20 cellular contexts compared by ENCODE assay signal in genomic region chr22:25077056-25077455, GRCh38.
A peak's percentile ranks its signal among the peaks of the same experiment; 100 is the strongest.
DNase-seq lines count a peak whose midpoint lies in the region; ATAC-seq and TF ChIP-seq lines count a peak whose summit lies in the region.
"Had no signal": no experiment of that assay in that cellular context is flagged by ENCODE, and none has a peak within 500 bp of the region (broad histone marks: within the 10 kb centered on the region; RNA-seq: fewer than 3 reads in every experiment).

No MANE protein-coding gene starts in this region.

- no peak for TF ChIP-seq CTCF in mammary epithelial cell (conservative IDR thresholded peaks at IDR 0.05 in 1 of 2, IDR thresholded peaks at IDR 0.05 in 1 of 2; ENCODE audit: extremely low read depth in 1 of 2, insufficient read depth in 1 of 2, low read depth in 1 of 2, low read length in 2 of 2)

- H3K9me3 Mint-ChIP-seq in stimulated activated naive CD8-positive, alpha-beta T cell treated with anti-CD3 and anti-CD28 coated beads, Interleukin-15, Interleukin-2, amounts not matched to agents 100 ng/mL and 50 ng/mL, for 24 hours, result no peaks in the 10 kb centered on the region
- H3K9me3 Mint-ChIP-seq in activated T-helper 17 cell treated with anti-CD3 and anti-CD28 coated beads, Interleukin-2, amount 50 U/mL, for 72 hours, result no peaks in the 10 kb centered on the region
- no peaks in the 10 kb centered on the region for H3K9me3 Mint-ChIP-seq in naive thymus-derived CD4-positive, alpha-beta T cell
- H3K9me3 Mint-ChIP-seq: mesothelial cell of epicardium, neural crest cell had no signal

- no peaks in the 10 kb centered on the region for H3K9me3 ChIP-seq in naive thymus-derived CD4-positive, alpha-beta T cell (ENCODE audit: control insufficient read depth in 2 of 3, low read length in 3 of 3)
- no peaks in the 10 kb centered on the region for H3K9me3 ChIP-seq in mammary epithelial cell (replicated peaks; ENCODE audit: insufficient read depth, low read length)
- H3K9me3 ChIP-seq: heart left ventricle had no signal

- H4K20me1 ChIP-seq in mammary epithelial cell (ENCODE audit: insufficient read depth, low read length), result no peaks in the 10 kb centered on the region

- no peaks in the 10 kb centered on the region for H3K36me3 Mint-ChIP-seq in stimulated activated naive CD8-positive, alpha-beta T cell treated with anti-CD3 and anti-CD28 coated beads, Interleukin-15, Interleukin-2, amounts not matched to agents 100 ng/mL and 50 ng/mL, for 24 hours (ENCODE audit: low read depth)
- H3K36me3 Mint-ChIP-seq in activated T-helper 17 cell treated with anti-CD3 and anti-CD28 coated beads, Interleukin-2, amount 50 U/mL, for 72 hours (ENCODE audit: low read depth), result no peaks in the 10 kb centered on the region
- peaks cover 0 to 16% (median 0%) of the 10 kb centered on the region in 5 donors for H3K36me3 Mint-ChIP-seq in naive thymus-derived CD4-positive, alpha-beta T cell
- H3K36me3 Mint-ChIP-seq: mesothelial cell of epicardium had no signal

- H3K4me3 Mint-ChIP-seq in stimulated activated naive CD8-positive, alpha-beta T cell treated with anti-CD3 and anti-CD28 coated beads, Interleukin-15, Interleukin-2, amounts not matched to agents 100 ng/mL and 50 ng/mL, for 24 hours, result peak overlapping the region; percentile 42
- H3K4me3 Mint-ChIP-seq in activated T-helper 17 cell treated with anti-CD3 and anti-CD28 coated beads, Interleukin-2, amount 50 U/mL, for 72 hours, result peak overlapping the region; percentile 77
- peak overlapping the region in 4 of 10 donors; percentile 8 to 66 (median 33) for H3K4me3 Mint-ChIP-seq in naive thymus-derived CD4-positive, alpha-beta T cell
- H3K4me3 Mint-ChIP-seq: mesothelial cell of epicardium, neural crest cell had no signal

- no TSS peak for BruUV-seq in mammary epithelial cell (replicated peaks; lab: Mats Ljungman, UMichigan)

- dilution Hi-C loops in mammary epithelial cell (cut with HindIII; ENCODE audit: low sequenced_read_pairs), result loop anchor here (5.0 to 10.0 kb wide), 3 partner anchors 35 to 118 kb away; partner anchors contain the start of gene CRYBB3

- POLR2A ChIA-PET in naive thymus-derived CD4-positive, alpha-beta T cell (lab: Charles Lee), result interaction anchor here (1.2 to 7.7 kb wide), 3 partner anchors 8 to 15 kb away, joined by 4 to 61 read pairs (median 9); no protein-coding TSS in a partner anchor

- no peak for ATAC-seq in stimulated activated naive CD8-positive, alpha-beta T cell treated with anti-CD3 and anti-CD28 coated beads, Interleukin-15, Interleukin-2, amounts not matched to agents 100 U/mL and 50 U/mL, for 24 hours
- no peak for ATAC-seq in activated T-helper 17 cell treated with anti-CD3 and anti-CD28 coated beads, Interleukin-2, amount 50 U/mL, for 72 hours (replicated peaks)
- no peak for ATAC-seq in naive thymus-derived CD4-positive, alpha-beta T cell
- no peak for ATAC-seq in HG03457 (IDR thresholded peaks at IDR 0.05; ENCODE audit: unreplicated experiment)
- ATAC-seq in HG02642 (IDR thresholded peaks at IDR 0.05; ENCODE audit: poor library complexity, unreplicated experiment), result no peak
- ATAC-seq: HCT116, left colon had no signal

- CTCF ChIA-PET in naive thymus-derived CD4-positive, alpha-beta T cell (lab: Charles Lee), result interaction anchor here (0.6 to 5.8 kb wide), 7 partner anchors 7 to 95 kb away, joined by 3 to 49 read pairs (median 4); no protein-coding TSS in a partner anchor
- CTCF ChIA-PET in mammary epithelial cell (lab: Charles Lee; ENCODE audit: low non-redundant PET), result interaction anchor here (0.6 kb wide), 1 partner anchor 21 kb away, joined by 3 read pairs; no protein-coding TSS in a partner anchor

- peak overlapping the region; percentile 78 for H3K27ac Mint-ChIP-seq in stimulated activated naive CD8-positive, alpha-beta T cell treated with anti-CD3 and anti-CD28 coated beads, Interleukin-15, Interleukin-2, amounts not matched to agents 100 ng/mL and 50 ng/mL, for 24 hours
- peak overlapping the region; percentile 84 for H3K27ac Mint-ChIP-seq in activated T-helper 17 cell treated with anti-CD3 and anti-CD28 coated beads, Interleukin-2, amount 50 U/mL, for 72 hours
- H3K27ac Mint-ChIP-seq in naive thymus-derived CD4-positive, alpha-beta T cell, result peak overlapping the region; percentile 3 to 79 (median 43)
- H3K27ac Mint-ChIP-seq: mesothelial cell of epicardium had no signal

- H3K27me3 ChIP-seq in naive thymus-derived CD4-positive, alpha-beta T cell (ENCODE audit: control insufficient read depth in 2 of 2, insufficient read depth in 2 of 2, low read length in 2 of 2), result no peaks in the 10 kb centered on the region
- no peaks in the 10 kb centered on the region for H3K27me3 ChIP-seq in mammary epithelial cell (ENCODE audit: insufficient read depth, low read length)
- H3K27me3 ChIP-seq: heart left ventricle had no signal

- H3K4me2 ChIP-seq in mammary epithelial cell (ENCODE audit: insufficient read depth, low read depth, low read length), result no peak overlapping the region

- no peak overlapping the region for H3K4me3 ChIP-seq in naive thymus-derived CD4-positive, alpha-beta T cell (ENCODE audit: low read length)
- H3K4me3 ChIP-seq in mammary epithelial cell (replicated peaks in 1 of 3; ENCODE audit: insufficient read depth in 1 of 3, low read depth in 2 of 3, low read length in 3 of 3), result no peak overlapping the region
- H3K4me3 ChIP-seq: heart left ventricle had no signal

- 73% methylated on average over 3 of the region's 3 CpGs for WGBS in mammary epithelial cell (ENCODE audit: low coverage, missing lambda C conversion rate)

- peaks cover 27 to 46% of the 10 kb centered on the region in 2 donors for H3K4me1 ChIP-seq in naive thymus-derived CD4-positive, alpha-beta T cell (ENCODE audit: control insufficient read depth in 2 of 2, insufficient read depth in 2 of 2, low read length in 2 of 2)
- H3K4me1 ChIP-seq in mammary epithelial cell (ENCODE audit: insufficient read depth, low read length), result no peaks in the 10 kb centered on the region

- intact Hi-C loops in naive thymus-derived CD4-positive, alpha-beta T cell (cut with micrococcal nuclease), result loop anchor here in 1 of 2 donors (2.0 kb wide), 1 partner anchor 14 kb away; no protein-coding TSS in a partner anchor
- intact Hi-C loops in mammary epithelial cell (cut with micrococcal nuclease), result no loop called here

- no peak overlapping the region for H3K9ac ChIP-seq in mammary epithelial cell (ENCODE audit: insufficient read depth, low read length)

- H3K27ac ChIP-seq in naive thymus-derived CD4-positive, alpha-beta T cell (ENCODE audit: low read depth, low read length), result no peak overlapping the region
- H3K27ac ChIP-seq in mammary epithelial cell (ENCODE audit: insufficient read depth, low read depth, low read length), result no peak overlapping the region

- H3K79me2 ChIP-seq in mammary epithelial cell (ENCODE audit: insufficient read depth, low read length), result peaks cover 12% of the 10 kb centered on the region

- DNase-seq in stimulated activated naive CD8-positive, alpha-beta T cell treated with anti-CD3 and anti-CD28 coated beads, Interleukin-15, Interleukin-2, amounts not matched to agents 100 U/mL and 50 U/mL, for 24 hours, result no peak
- DNase-seq in naive thymus-derived CD4-positive, alpha-beta T cell, result no peak
- DNase-seq in mammary epithelial cell, result no peak
- DNase-seq: activated gamma-delta T cell; anterior cingulate cortex; DMS79; heart left ventricle; left colon; MV-4-11; NCI-H526; posterior cingulate gyrus; stimulated activated CD4-positive, alpha-beta T cell treated with anti-CD3 and anti-CD28 coated beads, Interleukin-15, amount 100 ng/mL, for 24 hours; substantia nigra had no signal

- in situ Hi-C loops in mammary epithelial cell (cut with MboI; ENCODE audit: low sequenced_read_pairs in 2 of 2), result no loop called here

- no peak overlapping the region for H2AFZ ChIP-seq in mammary epithelial cell (ENCODE audit: low read depth, low read length)

- no peaks in the 10 kb centered on the region for H3K36me3 ChIP-seq in naive thymus-derived CD4-positive, alpha-beta T cell (ENCODE audit: control insufficient read depth in 2 of 3, insufficient read depth in 3 of 3, low read length in 3 of 3)
- no peaks in the 10 kb centered on the region for H3K36me3 ChIP-seq in mammary epithelial cell (ENCODE audit: insufficient read depth, low read length)
- H3K36me3 ChIP-seq: heart left ventricle had no signal

- peaks cover 77% of the 10 kb centered on the region for H3K4me1 Mint-ChIP-seq in stimulated activated naive CD8-positive, alpha-beta T cell treated with anti-CD3 and anti-CD28 coated beads, Interleukin-15, Interleukin-2, amounts not matched to agents 100 ng/mL and 50 ng/mL, for 24 hours (ENCODE audit: low read depth)
- peaks cover 37% of the 10 kb centered on the region for H3K4me1 Mint-ChIP-seq in activated T-helper 17 cell treated with anti-CD3 and anti-CD28 coated beads, Interleukin-2, amount 50 U/mL, for 72 hours
- H3K4me1 Mint-ChIP-seq in naive thymus-derived CD4-positive, alpha-beta T cell, result peaks cover 38 to 71% (median 57%) of the 10 kb centered on the region in 7 donors
- H3K4me1 Mint-ChIP-seq: mesothelial cell of epicardium, neural crest cell had no signal

- H3K27me3 Mint-ChIP-seq in stimulated activated naive CD8-positive, alpha-beta T cell treated with anti-CD3 and anti-CD28 coated beads, Interleukin-15, Interleukin-2, amounts not matched to agents 100 ng/mL and 50 ng/mL, for 24 hours, result no peaks in the 10 kb centered on the region
- H3K27me3 Mint-ChIP-seq in activated T-helper 17 cell treated with anti-CD3 and anti-CD28 coated beads, Interleukin-2, amount 50 U/mL, for 72 hours, result no peaks in the 10 kb centered on the region
- no peaks in the 10 kb centered on the region for H3K27me3 Mint-ChIP-seq in naive thymus-derived CD4-positive, alpha-beta T cell
